Comparison of ENCODE assay signal across 24 cellular contexts in the genomic region with DNA sequence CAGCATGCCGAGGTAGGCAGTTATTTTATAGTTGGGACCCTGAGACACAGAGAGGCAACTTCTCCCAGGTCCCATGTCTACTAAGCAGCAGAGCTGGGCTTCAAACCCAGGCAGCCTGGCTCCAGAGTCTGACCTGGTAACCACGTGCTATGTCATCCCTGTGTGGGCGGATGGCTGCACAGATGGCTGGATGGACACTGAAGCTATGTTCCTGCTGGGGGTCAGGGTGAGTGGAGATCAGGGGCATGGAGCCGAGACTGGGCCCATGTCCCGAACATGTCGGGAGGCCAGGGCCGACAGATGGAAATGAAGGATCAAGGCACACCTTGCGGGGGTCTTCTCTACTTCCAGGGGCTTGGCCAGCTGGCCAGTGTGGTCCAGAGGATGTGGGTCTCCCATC. TPM values are rescaled to one million over a fixed set of nuclear protein-coding genes. Genes with fewer than 3 reads are reported as not detected.
DNase-seq lines count a peak whose midpoint lies in the region; ATAC-seq and TF ChIP-seq lines count a peak whose summit lies in the region.
"Had no signal": no experiment of that assay in that cellular context is flagged by ENCODE, and none has a peak within 500 bp of the region (broad histone marks: within the 10 kb centered on the region; RNA-seq: fewer than 3 reads in every experiment).

No MANE protein-coding gene starts in this region.

- H3K4me1 Mint-ChIP-seq in HFFc6 (ENCODE audit: low read depth) (peaks cover 72% of the 10 kb centered on the region), endothelial cell (ENCODE audit: unreplicated experiment) (peaks cover 19% of the 10 kb centered on the region)

- H3K27ac Mint-ChIP-seq in HFFc6, result peak overlapping the region; percentile 99
- H3K27ac Mint-ChIP-seq in endothelial cell (ENCODE audit: unreplicated experiment), result peak overlapping the region; percentile 13
- H3K27ac Mint-ChIP-seq: activated CD4-positive, alpha-beta T cell treated with anti-CD3 and anti-CD28 coated beads, Interleukin-2, amount 10 ng/mL, durations not matched to agents 24 days and 14 days; activated naive CD8-positive, alpha-beta T cell treated with anti-CD3 and anti-CD28 coated beads, Interleukin-2, amount 50 U/mL, for 24 hours; activated T-helper 17 cell treated with anti-CD3 and anti-CD28 coated beads, Interleukin-2, amount 50 U/mL, for 72 hours; GM23338; stimulated activated naive B cell treated with anti-CD40 and anti-IgM and Interleukin-4, amounts not matched to agents 10 μg/mL and 1 μg/mL and 100 μg/mL, for 72 hours had no signal

- peak overlapping the region; percentile 45 for H3K4me2 ChIP-seq in smooth muscle cell
- H3K4me2 ChIP-seq: GM23338 had no signal

- H3K36me3 Mint-ChIP-seq in HFFc6 (ENCODE audit: low read depth) (peaks cover 25% of the 10 kb centered on the region), endothelial cell (ENCODE audit: low read depth, unreplicated experiment) (no peaks in the 10 kb centered on the region)
- H3K36me3 Mint-ChIP-seq: stimulated activated naive B cell treated with anti-CD40 and anti-IgM and Interleukin-4, amounts not matched to agents 10 μg/mL and 1 μg/mL and 100 μg/mL, for 72 hours had no signal

- H3K9me3 ChIP-seq in RWPE2 (ENCODE audit: severe bottlenecking), result peaks cover 3% of the 10 kb centered on the region
- no peaks in the 10 kb centered on the region for H3K9me3 ChIP-seq in smooth muscle cell (replicated peaks; ENCODE audit: low read depth)
- no peaks in the 10 kb centered on the region for H3K9me3 ChIP-seq in SJCRH30 (replicated peaks)
- H3K9me3 ChIP-seq: mucosa of descending colon, thyroid gland had no signal

- WGBS in smooth muscle cell (ENCODE audit: low lambda C conversion rate), result 78% methylated on average over 8 of the region's 8 CpGs

- ATAC-seq in RWPE2 (ENCODE audit: low read depth) (no peak), HG02840 (IDR thresholded peaks at IDR 0.05; ENCODE audit: low FRiP score, unreplicated experiment) (no peak), GM19397 (IDR thresholded peaks at IDR 0.05; ENCODE audit: unreplicated experiment) (no peak)
- ATAC-seq: activated naive CD8-positive, alpha-beta T cell treated with anti-CD3 and anti-CD28 coated beads, Interleukin-2, amount 50 U/mL, for 24 hours; activated T-helper 17 cell treated with anti-CD3 and anti-CD28 coated beads, Interleukin-2, amount 50 U/mL, for 72 hours; stimulated activated naive B cell treated with anti-CD40 and anti-IgM and Interleukin-4, amounts not matched to agents 10 μg/mL and 1 μg/mL and 100 μg/mL, for 72 hours had no signal

- H3K4me1 ChIP-seq in RWPE2 (ENCODE audit: insufficient read depth, poor library complexity, severe bottlenecking) (peaks cover 44% of the 10 kb centered on the region), smooth muscle cell (ENCODE audit: low read depth) (peaks cover 9% of the 10 kb centered on the region), SJCRH30 (no peaks in the 10 kb centered on the region)
- H3K4me1 ChIP-seq: breast epithelium had no signal

- DNase-seq in HFFc6, result no peak
- DNase-seq in RWPE2 (ENCODE audit: low spot score), result no peak
- no peak for DNase-seq in endothelial cell (ENCODE audit: low spot score)
- DNase-seq in smooth muscle cell (lab: John Stamatoyannopoulos, UW; ENCODE audit: unreplicated experiment), result no peak
- no peak for DNase-seq in SJCRH30
- no peak for DNase-seq in HuH-7 (ENCODE audit: low spot score)
- DNase-seq: activated CD4-positive, alpha-beta T cell treated with anti-CD3 and anti-CD28 coated beads, Interleukin-2, amount 10 ng/mL, durations not matched to agents 24 days and 14 days; activated naive CD8-positive, alpha-beta T cell treated with anti-CD3 and anti-CD28 coated beads, Interleukin-2, amount 50 U/mL, for 24 hours; COR-L47; erythroblast; mucosa of descending colon; MV-4-11; NCI-H187 treated with DMSO at 0.1 percent for 48 hours; NCI-H446; RPMI8226; stimulated activated CD4-positive, alpha-beta T cell treated with anti-CD3 and anti-CD28 coated beads, Interleukin-15, amount 100 ng/mL, for 24 hours; stimulated activated naive B cell treated with anti-CD40 and anti-IgM and Interleukin-4, amounts not matched to agents 10 μg/mL and 1 μg/mL and 100 μg/mL, for 72 hours; thyroid gland had no signal

- no peaks in the 10 kb centered on the region for H3K27me3 Mint-ChIP-seq in HFFc6 (ENCODE audit: insufficient read depth)
- H3K27me3 Mint-ChIP-seq in endothelial cell (ENCODE audit: unreplicated experiment), result peaks cover 22% of the 10 kb centered on the region

- no peak overlapping the region for H3K9ac ChIP-seq in smooth muscle cell (ENCODE audit: low read depth)

- TF ChIP-seq CTCF in HFFc6 (IDR thresholded peaks at IDR 0.05) (no peak), RWPE2 (IDR thresholded peaks at IDR 0.05; ENCODE audit: poor library complexity, severe bottlenecking) (no peak), endothelial cell (IDR thresholded peaks at IDR 0.05; ENCODE audit: unreplicated experiment) (no peak), smooth muscle cell (IDR thresholded peaks at IDR 0.05; ENCODE audit: borderline replicate concordance, insufficient read depth, poor library complexity, severe bottlenecking) (no peak)

- H3K27ac ChIP-seq in RWPE2 (ENCODE audit: poor library complexity, severe bottlenecking) (peak overlapping the region; percentile 73), smooth muscle cell (ENCODE audit: low read depth) (peak overlapping the region; percentile 56), SJCRH30 (no peak overlapping the region)

- H3K4me3 Mint-ChIP-seq in HFFc6 (no peak overlapping the region), endothelial cell (ENCODE audit: unreplicated experiment) (no peak overlapping the region)
- H3K4me3 Mint-ChIP-seq: activated CD4-positive, alpha-beta T cell treated with anti-CD3 and anti-CD28 coated beads, Interleukin-2, amount 10 ng/mL, durations not matched to agents 24 days and 14 days; activated naive CD8-positive, alpha-beta T cell treated with anti-CD3 and anti-CD28 coated beads, Interleukin-2, amount 50 U/mL, for 24 hours; activated T-helper 17 cell treated with anti-CD3 and anti-CD28 coated beads, Interleukin-2, amount 50 U/mL, for 72 hours; GM23338; stimulated activated naive B cell treated with anti-CD40 and anti-IgM and Interleukin-4, amounts not matched to agents 10 μg/mL and 1 μg/mL and 100 μg/mL, for 72 hours had no signal

- H3K4me3 ChIP-seq in RWPE2 (ENCODE audit: severe bottlenecking) (no peak overlapping the region), smooth muscle cell (no peak overlapping the region), SJCRH30 (no peak overlapping the region)
- H3K4me3 ChIP-seq: breast epithelium, GM23338, left lung, mucosa of descending colon, thyroid gland had no signal

- no peak overlapping the region for H2AFZ ChIP-seq in smooth muscle cell (ENCODE audit: low read depth)
- H2AFZ ChIP-seq: GM23338 had no signal

- H3F3A ChIP-seq in smooth muscle cell (ENCODE audit: low read depth), result peaks cover 34% of the 10 kb centered on the region

- no peaks in the 10 kb centered on the region for H4K20me1 ChIP-seq in smooth muscle cell (ENCODE audit: low read depth)

- no peaks in the 10 kb centered on the region for H3K36me3 ChIP-seq in RWPE2 (ENCODE audit: low read depth)
- H3K36me3 ChIP-seq in smooth muscle cell (ENCODE audit: low read depth), result no peaks in the 10 kb centered on the region
- no peaks in the 10 kb centered on the region for H3K36me3 ChIP-seq in SJCRH30
- H3K36me3 ChIP-seq: breast epithelium, left lung, thyroid gland had no signal

- H3K27me3 ChIP-seq in RWPE2 (ENCODE audit: insufficient read depth, poor library complexity, severe bottlenecking) (no peaks in the 10 kb centered on the region), smooth muscle cell (ENCODE audit: low read depth) (no peaks in the 10 kb centered on the region), SJCRH30 (peaks cover 16% of the 10 kb centered on the region)
- H3K27me3 ChIP-seq: breast epithelium, thyroid gland had no signal

- H3K9me3 Mint-ChIP-seq in HFFc6 (peaks cover 20% of the 10 kb centered on the region), endothelial cell (ENCODE audit: unreplicated experiment) (no peaks in the 10 kb centered on the region)

- no peaks in the 10 kb centered on the region for H3K79me2 ChIP-seq in smooth muscle cell (ENCODE audit: low read depth)

RNA-seq across cellular contexts. Expression of gene FBLN2, which starts 9.3 kb away (rescaled TPM):
- 10 to 100 TPM; 55.7 to 84.5 (median 69.4) TPM for total RNA-seq in HFFc6 (2021; fragmentation: NEBNext Ultra II Directional; extraction: Animal tissue kit (Norgen Biotek cat#: 25700))
- total RNA-seq in endothelial cell (ENCODE audit: unreplicated experiment) (10.5 TPM), smooth muscle cell (159 and 178 TPM in 2 replicates)
- polyA plus RNA-seq in smooth muscle cell, result 249 and 390 TPM in 2 replicates
- not detected in 2 replicates for total RNA-seq in SJCRH30 (2014; rRNA removed; shearing (Covaris generic))
- total RNA-seq: activated CD4-positive, alpha-beta T cell treated with anti-CD3 and anti-CD28 coated beads, Interleukin-2, amount 10 ng/mL, durations not matched to agents 24 days and 14 days had no signal

RNA-seq across cellular contexts. Expression of gene HDAC11, which starts 59.6 kb away (rescaled TPM):
- 10 to 100 TPM in 2 of 6 experiments, 1 to 10 TPM in 4; 8.0 to 12.4 (median 9.1) TPM for total RNA-seq in HFFc6 (2021; fragmentation: NEBNext Ultra II Directional; extraction: Animal tissue kit (Norgen Biotek cat#: 25700))
- total RNA-seq in endothelial cell (ENCODE audit: unreplicated experiment), result 14.8 TPM
- 7.5 and 9.6 TPM in 2 replicates for total RNA-seq in smooth muscle cell
- 14.8 and 20.2 TPM in 2 replicates for polyA plus RNA-seq in smooth muscle cell
- total RNA-seq in SJCRH30 (2014; rRNA removed; shearing (Covaris generic)), result 30.7 and 32.5 TPM in 2 replicates

Comparison
In these comparisons a context has a peak if more than half of its experiments do, and no peak if none do; other contexts are left out.
1. RNA of gene FBLN2, which starts 9.3 kb away (total RNA-seq): 159 to 178 TPM in smooth muscle cell, 55.7 to 84.5 TPM in HFFc6 and 10.5 TPM in endothelial cell (single experiment); not detected in SJCRH30; every median in the first group is over 10 times any median in the second.